In the genomic region with DNA sequence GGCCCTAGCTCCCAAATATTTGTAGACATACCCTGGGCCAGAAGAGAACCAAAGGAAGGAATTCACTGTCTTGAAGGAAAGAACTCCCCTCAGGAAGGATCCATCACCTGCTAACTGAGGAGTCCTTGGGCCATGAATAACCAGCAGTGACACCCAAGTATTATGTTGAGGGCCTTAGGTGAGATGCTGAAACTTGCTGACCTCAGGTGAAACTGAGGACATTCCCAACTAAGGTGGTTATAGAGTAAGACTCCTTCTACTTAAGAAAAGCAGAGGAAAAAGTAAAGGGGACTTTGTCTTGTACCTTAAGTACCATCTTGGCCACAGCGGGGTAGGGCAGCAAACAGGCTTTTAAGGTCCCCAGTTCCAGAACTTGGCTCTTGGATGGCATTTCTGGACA, we compare ENCODE assay signal across 7 cellular contexts.
"Had no signal": no experiment of that assay in that cellular context is flagged by ENCODE, and none has a peak within 500 bp of the region (broad histone marks: within the 10 kb centered on the region; RNA-seq: fewer than 3 reads in every experiment).

No MANE protein-coding gene starts in this region.

- ATAC-seq: K562 had no signal

- H3K4me3 ChIP-seq: K562 had no signal

- DNase-seq: IMR-90, KBM-7, KG1 had no signal

- H3K4me2 ChIP-seq: KMS-11 had no signal

- H3K27ac ChIP-seq: HL-60, KMS-11 had no signal

- FAIRE-seq: HTR-8/SVneo, K562 had no signal

- H3K9ac ChIP-seq: KMS-11 had no signal
